ENCODE assay signal across 1 cellular context in genomic region chr4:119939066-119939995, GRCh38.
TF ChIP-seq lines count a peak whose summit lies in the region.

No MANE protein-coding gene starts in this region.

TF ChIP-seq in IMR-90, 13 proteins besides CTCF, POLR2A, EP300 and RAD21:
- no peak for TF ChIP-seq MAZ (IDR thresholded peaks at IDR 0.05; ENCODE audit: borderline replicate concordance, low read depth, low read length)
- TF ChIP-seq CEBPB (IDR thresholded peaks at IDR 0.05; ENCODE audit: low read depth, low read length): 0 out of 2 replicates have a peak, but pooled peaks have one; percentile 23
- TF ChIP-seq BHLHE40 (IDR thresholded peaks at IDR 0.05; ENCODE audit: low read depth, low read length): no peak
